Comparison of ENCODE assay signal across 15 cellular contexts in the genomic region with DNA sequence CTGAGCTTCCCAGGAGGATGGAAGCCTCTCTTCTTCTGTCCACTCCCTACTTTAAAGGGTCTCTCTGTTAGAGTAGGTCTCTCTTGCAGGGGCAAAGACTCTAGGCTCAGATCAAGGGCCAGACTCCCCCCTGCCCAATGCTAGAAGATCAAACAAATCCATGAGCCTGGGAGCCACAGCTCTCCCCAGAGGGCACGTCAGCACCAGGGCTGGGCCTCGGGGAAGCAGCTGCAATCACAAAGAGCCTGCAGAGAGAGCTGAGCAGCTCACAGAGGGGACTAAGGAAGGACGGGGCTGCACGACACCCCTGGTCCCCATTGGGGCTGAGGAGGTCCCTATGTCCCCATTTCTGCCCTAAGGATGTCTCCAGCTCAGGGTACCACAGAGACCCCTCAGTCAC. TPM values are rescaled to one million over a fixed set of nuclear protein-coding genes. Genes with fewer than 3 reads are reported as not detected.
A peak's percentile ranks its signal among the peaks of the same experiment; 100 is the strongest.
DNase-seq lines count a peak whose midpoint lies in the region; ATAC-seq, FAIRE-seq and TF ChIP-seq lines count a peak whose summit lies in the region.
"Had no signal": no experiment of that assay in that cellular context is flagged by ENCODE, and none has a peak within 500 bp of the region (broad histone marks: within the 10 kb centered on the region; RNA-seq: fewer than 3 reads in every experiment).

No MANE protein-coding gene starts in this region.

- ATAC-seq in GM18519 (IDR thresholded peaks at IDR 0.05; ENCODE audit: low FRiP score, unreplicated experiment): no peak

- H3K36me3 ChIP-seq in BLaER1 treated with 17β-estradiol and CSF1 and Interleukin-3, amounts not matched to agents 10 nM and 100 nM: no peaks in the 10 kb centered on the region

- H3K27ac ChIP-seq in BLaER1 treated with 17β-estradiol and CSF1 and Interleukin-3, amounts not matched to agents 10 nM and 100 nM: no peak overlapping the region
- peak overlapping the region; percentile 97 for H3K27ac ChIP-seq in angular gyrus (ENCODE audit: low read depth, low read length)

- H3K4me1 ChIP-seq in BLaER1 treated with 17β-estradiol and CSF1 and Interleukin-3, amounts not matched to agents 10 nM and 100 nM: peaks cover 11 to 59% (median 50%) of the 10 kb centered on the region in 10 experiments; a peak in 18 of 20 replicates

- peaks cover 29 to 40% (median 36%) of the 10 kb centered on the region in 11 experiments for H3K27me3 ChIP-seq in BLaER1 treated with 17β-estradiol and CSF1 and Interleukin-3, amounts not matched to agents 10 nM and 100 nM

- peak overlapping the region in 9 of 11 experiments; percentile 18 to 88 (median 78); a peak in 17 of 22 replicates for H3K4me2 ChIP-seq in BLaER1 treated with 17β-estradiol and CSF1 and Interleukin-3, amounts not matched to agents 10 nM and 100 nM

- peak overlapping the region in 2 of 11 experiments; percentile 10 to 45; a peak in 2 of 22 replicates for H3K9ac ChIP-seq in BLaER1 treated with 17β-estradiol and CSF1 and Interleukin-3, amounts not matched to agents 10 nM and 100 nM

- H3K9me3 ChIP-seq in BLaER1 treated with 17β-estradiol and CSF1 and Interleukin-3, amounts not matched to agents 10 nM and 100 nM (replicated peaks in 1 of 11): no peaks in the 10 kb centered on the region

- no peak for TF ChIP-seq POLR2A in GM12891 (IDR thresholded peaks at IDR 0.05; ENCODE audit: low read depth, low read length)

- FAIRE-seq in GM12891 (lab: Jason Lieb, UNC): no peak
- FAIRE-seq: GM12892 had no signal

- DNase-seq in hypothalamus (lab: John Stamatoyannopoulos, UW) (peak in 38 of 51 donors; percentile 13 to 80 (median 54)), posterior cingulate gyrus (peak in 8 of 10 donors; percentile 52 to 96 (median 70)), SHP77 treated with DMSO at 0.1 percent for 48 hours (lab: John Stamatoyannopoulos, UW) (no peak), GM12891 (ENCODE audit: insufficient read length, low spot score) (no peak), SW480 (ENCODE audit: low spot score) (no peak)
- DNase-seq: CD4-positive, alpha-beta T cell; DMS79; Karpas-422; NCI-H1105 treated with DMSO at 0.1 percent for 48 hours; NCI-H1930; NCI-H510A had no signal

- no peak overlapping the region; a peak in 1 of 20 replicates for H3K4me3 ChIP-seq in BLaER1 treated with 17β-estradiol and CSF1 and Interleukin-3, amounts not matched to agents 10 nM and 100 nM

- intact Hi-C loops in posterior cingulate gyrus (cut with DNase I): loop anchor here (10.0 kb wide), 1 partner anchor 208 kb away; no protein-coding TSS in a partner anchor

- H4K20me1 ChIP-seq in BLaER1 treated with 17β-estradiol and CSF1 and Interleukin-3, amounts not matched to agents 10 nM and 100 nM: peaks cover 0 to 32% (median 5%) of the 10 kb centered on the region in 11 experiments; a peak in 6 of 22 replicates

TF ChIP-seq in GM12891, 5 proteins besides CTCF, POLR2A, EP300 and RAD21:
- TF ChIP-seq TAF1 (IDR thresholded peaks at IDR 0.05; ENCODE audit: low read depth, low read length) (no peak), POU2F2 (IDR thresholded peaks at IDR 0.05; ENCODE audit: low read depth, low read length) (no peak), SPI1 (IDR thresholded peaks at IDR 0.05; ENCODE audit: low read depth, low read length) (no peak), PAX5 (IDR thresholded peaks at IDR 0.05; ENCODE audit: insufficient read depth, low read length, severe bottlenecking) (no peak), POLR2AphosphoS5 (IDR thresholded peaks at IDR 0.05; ENCODE audit: low read depth, low read length) (no peak)

RNA-seq across cellular contexts. Expression of a gene that starts 3.9 kb away (rescaled TPM):
- 0.01 TPM for polyA plus RNA-seq in GM12891 (2012; ENCODE audit: low read depth, missing spikeins)

RNA-seq across cellular contexts. Expression of a gene that starts 37.4 kb away (rescaled TPM):
- polyA plus RNA-seq in GM12891 (2012; ENCODE audit: low read depth, missing spikeins): 0.54 TPM

Comparison
In these comparisons a context has a peak if more than half of its experiments do, and no peak if none do; other contexts are left out.
1. DNase-seq: peak in hypothalamus (38 of 51) and posterior cingulate gyrus (8 of 10); none in SHP77 treated with DMSO at 0.1 percent for 48 hours (single experiment), GM12891 (single experiment) and SW480 (single experiment).